8 cellular contexts compared by ENCODE assay signal in genomic region chr6:31652925-31653724, GRCh38. TPM values are rescaled to one million over a fixed set of nuclear protein-coding genes. Genes with fewer than 3 reads are reported as not detected.
A peak's percentile ranks its signal among the peaks of the same experiment; 100 is the strongest.
DNase-seq lines count a peak whose midpoint lies in the region; ATAC-seq and TF ChIP-seq lines count a peak whose summit lies in the region.

No MANE protein-coding gene starts in this region.

- H3K4me3 ChIP-seq in coronary artery (peak overlapping the region; percentile 78), right lobe of liver (peak overlapping the region; percentile 71 to 81 (median 71))

- peak overlapping the region; percentile 98 to 100 (median 100) for H3K27ac Mint-ChIP-seq in IgD-negative memory B cell
- H3K27ac Mint-ChIP-seq in T-helper 1 cell treated with Interleukin-12 subunit alpha and Interleukin-12 subunit beta and Interleukin-4 antibody, amounts not matched to agents 30 μg/mL and 1 μg/mL, for 36 hours = peak overlapping the region; percentile 99

- TF ChIP-seq CTCF in coronary artery (IDR thresholded peaks at IDR 0.05) = no peak
- TF ChIP-seq CTCF in right lobe of liver (IDR thresholded peaks at IDR 0.05) = peak in 3 of 4 donors; percentile 6 to 23 (median 19)

- H3K9me3 ChIP-seq in right lobe of liver = no peaks in the 10 kb centered on the region

- H3K27me3 ChIP-seq in right lobe of liver = no peaks in the 10 kb centered on the region

- intact Hi-C loops in right lobe of liver (cut with DNase I) = no loop called here

- peak; percentile 59 for ATAC-seq in GM21619 (IDR thresholded peaks at IDR 0.05; ENCODE audit: unreplicated experiment)
- peak; percentile 68 to 77 (median 73) for ATAC-seq in right lobe of liver

- no peaks in the 10 kb centered on the region for H3K27me3 Mint-ChIP-seq in IgD-negative memory B cell
- H3K27me3 Mint-ChIP-seq in T-helper 1 cell treated with Interleukin-12 subunit alpha and Interleukin-12 subunit beta and Interleukin-4 antibody, amounts not matched to agents 30 μg/mL and 1 μg/mL, for 36 hours (ENCODE audit: low read depth) = no peaks in the 10 kb centered on the region

- peak overlapping the region; percentile 99 for H3K27ac ChIP-seq in coronary artery
- H3K27ac ChIP-seq in right lobe of liver = peak overlapping the region; percentile 97 to 99 (median 99)

- H3K9me3 Mint-ChIP-seq in IgD-negative memory B cell = no peaks in the 10 kb centered on the region
- H3K9me3 Mint-ChIP-seq in T-helper 1 cell treated with Interleukin-12 subunit alpha and Interleukin-12 subunit beta and Interleukin-4 antibody, amounts not matched to agents 30 μg/mL and 1 μg/mL, for 36 hours = no peaks in the 10 kb centered on the region

- peaks cover 0 to 57% (median 16%) of the 10 kb centered on the region in 4 donors for H3K4me1 ChIP-seq in right lobe of liver

- 3% methylated on average over 35 of the region's 37 CpGs for WGBS in right lobe of liver (ENCODE audit: insufficient coverage, low coverage, low lambda C conversion rate, missing lambda C conversion rate)

- peaks cover 8% of the 10 kb centered on the region for H3K36me3 Mint-ChIP-seq in IgD-negative memory B cell
- peaks cover 42% of the 10 kb centered on the region for H3K36me3 Mint-ChIP-seq in T-helper 1 cell treated with Interleukin-12 subunit alpha and Interleukin-12 subunit beta and Interleukin-4 antibody, amounts not matched to agents 30 μg/mL and 1 μg/mL, for 36 hours (ENCODE audit: low read depth)

- peak overlapping the region; percentile 94 to 98 (median 97) for H3K4me3 Mint-ChIP-seq in IgD-negative memory B cell
- peak overlapping the region; percentile 98 for H3K4me3 Mint-ChIP-seq in T-helper 1 cell treated with Interleukin-12 subunit alpha and Interleukin-12 subunit beta and Interleukin-4 antibody, amounts not matched to agents 30 μg/mL and 1 μg/mL, for 36 hours

- peaks cover 26 to 37% (median 32%) of the 10 kb centered on the region in 3 donors for H3K4me1 Mint-ChIP-seq in IgD-negative memory B cell
- H3K4me1 Mint-ChIP-seq in T-helper 1 cell treated with Interleukin-12 subunit alpha and Interleukin-12 subunit beta and Interleukin-4 antibody, amounts not matched to agents 30 μg/mL and 1 μg/mL, for 36 hours (ENCODE audit: low read depth) = peaks cover 37% of the 10 kb centered on the region

- peaks cover 0 to 22% (median 14%) of the 10 kb centered on the region in 4 donors for H3K36me3 ChIP-seq in right lobe of liver

- peak; percentile 62 for TF ChIP-seq POLR2A in right lobe of liver (IDR thresholded peaks at IDR 0.05)

- DNase-seq in NCI-H345 (lab: John Stamatoyannopoulos, UW) (peak; percentile 96), NCI-H345 treated with DMSO at 0.1 percent for 48 hours (lab: John Stamatoyannopoulos, UW; ENCODE audit: unreplicated experiment) (no peak), coronary artery (ENCODE audit: low spot score) (peak; percentile 95), right lobe of liver (peak; percentile 84 to 91 (median 86))
- peak; percentile 68 for DNase-seq in stimulated activated CD8-positive, alpha-beta memory T cell treated with anti-CD3 and anti-CD28 coated beads, Interleukin-12 subunit alpha, Interleukin-12 subunit beta, amount 100 ng/mL, for 24 hours (ENCODE audit: extremely low read depth)

RNA-seq across cellular contexts. Expression of gene BAG6, which starts 0.7 kb away (rescaled TPM):
- polyA plus RNA-seq in IgD-negative memory B cell = 30.9 TPM
- 100 to 1,000 TPM; 114 to 196 (median 142) TPM for total RNA-seq in right lobe of liver

RNA-seq across cellular contexts. Expression of gene APOM, which starts 2.6 kb away (rescaled TPM):
- 8.5 TPM for polyA plus RNA-seq in IgD-negative memory B cell
- total RNA-seq in right lobe of liver = 100 to 1,000 TPM; 100 to 182 (median 116) TPM

RNA-seq across cellular contexts. Expression of gene C6orf47, which starts 7.5 kb away (rescaled TPM):
- 28.1 TPM for polyA plus RNA-seq in IgD-negative memory B cell
- total RNA-seq in right lobe of liver = 1 to 10 TPM; 6.6 to 8.7 (median 7.6) TPM

RNA-seq across cellular contexts. Expression of gene GPANK1, which starts 11.7 kb away (rescaled TPM):
- 24.1 TPM for polyA plus RNA-seq in IgD-negative memory B cell
- total RNA-seq in right lobe of liver = 10 to 100 TPM in 1 of 6 experiments, 1 to 10 TPM in 5; 6.4 to 10.0 (median 8.0) TPM

RNA-seq across cellular contexts. Expression of gene CSNK2B, which starts 12.8 kb away (rescaled TPM):
- 268 TPM for polyA plus RNA-seq in IgD-negative memory B cell
- 100 to 1,000 TPM in 2 of 6 experiments, 10 to 100 TPM in 4; 52.5 to 171 (median 64.5) TPM for total RNA-seq in right lobe of liver
